Comparison of ENCODE assay signal across 8 cellular contexts in genomic region chr5:150153957-150154617, GRCh38. TPM values are rescaled to one million over a fixed set of nuclear protein-coding genes. Genes with fewer than 3 reads are reported as not detected.
DNase-seq lines count a peak whose midpoint lies in the region; ATAC-seq, FAIRE-seq and TF ChIP-seq lines count a peak whose summit lies in the region.

No MANE protein-coding gene starts in this region.

- peak overlapping the region; percentile 14 for H4K12ac ChIP-seq in trophoblast cell (ENCODE audit: low read depth, low read length)

- no peak overlapping the region for H3K4me2 ChIP-seq in OCI-LY7 (ENCODE audit: low read length)
- H3K4me2 ChIP-seq in trophoblast cell (ENCODE audit: low read length) = peak overlapping the region; percentile 66

- no peaks in the 10 kb centered on the region for H3K9me2 ChIP-seq in OCI-LY7 (ENCODE audit: insufficient read depth, low read length)

- peak overlapping the region; percentile 95 for H4K91ac ChIP-seq in trophoblast cell (ENCODE audit: low read depth, low read length)

- H3K27me3 ChIP-seq in esophagus squamous epithelium = peaks cover 0 to 60% (median 0%) of the 10 kb centered on the region in 4 donors
- no peaks in the 10 kb centered on the region for H3K27me3 ChIP-seq in trophoblast cell (ENCODE audit: insufficient read depth, low read length)

- H2BK120ac ChIP-seq in trophoblast cell (ENCODE audit: insufficient read depth, low read length, poor library complexity) = peak overlapping the region; percentile 95

- CTCF ChIA-PET in OCI-LY7 (lab: Charles Lee; ENCODE audit: unreplicated experiment) = no interaction called here

- H3K36me3 ChIP-seq in OCI-LY7 (ENCODE audit: insufficient read depth, low read length) (no peaks in the 10 kb centered on the region), esophagus squamous epithelium (no peaks in the 10 kb centered on the region), trophoblast cell (ENCODE audit: control insufficient read depth in 1 of 2, insufficient read depth in 2 of 2, low read length in 2 of 2) (peaks cover 11 to 19% of the 10 kb centered on the region in 2 experiments)

- peaks cover 6% of the 10 kb centered on the region for H3K4me1 ChIP-seq in OCI-LY7 (ENCODE audit: insufficient read depth, low read length, poor library complexity, severe bottlenecking)
- peaks cover 11 to 77% (median 13%) of the 10 kb centered on the region in 3 donors for H3K4me1 ChIP-seq in esophagus squamous epithelium
- peaks cover 21 to 37% of the 10 kb centered on the region in 2 experiments for H3K4me1 ChIP-seq in trophoblast cell (ENCODE audit: control insufficient read depth in 1 of 2, insufficient read depth in 2 of 2, low read length in 2 of 2)

- no peaks in the 10 kb centered on the region for H3K9me3 Mint-ChIP-seq in activated naive CD4-positive, alpha-beta T cell treated with anti-CD3 and anti-CD28 coated beads, Interleukin-2, amount 50 U/mL, for 72 hours

- DNase-seq in OCI-LY7 (ENCODE audit: low spot score) (peak; percentile 51), esophagus squamous epithelium (lab: John Stamatoyannopoulos, UW) (no peak), trophoblast cell (peak; percentile 31 to 54), NCI-H345 treated with DMSO at 0.1 percent for 48 hours (lab: John Stamatoyannopoulos, UW; ENCODE audit: unreplicated experiment) (no peak), HT-29 (ENCODE audit: low spot score) (no peak)
- DNase-seq in activated naive CD4-positive, alpha-beta T cell treated with anti-CD3 and anti-CD28 coated beads, Interleukin-2, amount 50 U/mL, for 72 hours (ENCODE audit: low spot score in 2 of 2) = no peak

- no peaks in the 10 kb centered on the region for H3K36me3 Mint-ChIP-seq in activated naive CD4-positive, alpha-beta T cell treated with anti-CD3 and anti-CD28 coated beads, Interleukin-2, amount 50 U/mL, for 72 hours

- H3K79me1 ChIP-seq in trophoblast cell (ENCODE audit: low read length) = peaks cover 27% of the 10 kb centered on the region

- H2AFZ ChIP-seq in OCI-LY7 (ENCODE audit: low read length) (no peak overlapping the region), trophoblast cell (ENCODE audit: insufficient read depth, low read length, poor library complexity) (peak overlapping the region; percentile 23)

- peak; percentile 92 for FAIRE-seq in G401.6 (lab: Jason Lieb, UNC)

- ATAC-seq in activated naive CD4-positive, alpha-beta T cell treated with anti-CD3 and anti-CD28 coated beads, Interleukin-2, amount 50 U/mL, for 72 hours = no peak
- ATAC-seq in HG02623 (IDR thresholded peaks at IDR 0.05; ENCODE audit: unreplicated experiment) = no peak

- no peak overlapping the region for H3K27ac Mint-ChIP-seq in activated naive CD4-positive, alpha-beta T cell treated with anti-CD3 and anti-CD28 coated beads, Interleukin-2, amount 50 U/mL, for 72 hours

- TF ChIP-seq CTCF in OCI-LY7 (conservative IDR thresholded peaks at IDR 0.05; ENCODE audit: low read length) = peak; percentile 21; the same call in 1 of the 2 replicates
- TF ChIP-seq CTCF in esophagus squamous epithelium (IDR thresholded peaks at IDR 0.05) = no peak

- peak overlapping the region; percentile 83 for H4K8ac ChIP-seq in trophoblast cell (ENCODE audit: low read depth, low read length)

- no peak overlapping the region for H3K27ac ChIP-seq in OCI-LY7 (ENCODE audit: low read depth, low read length, poor library complexity, severe bottlenecking)
- peak overlapping the region; percentile 74 to 91 (median 89) for H3K27ac ChIP-seq in esophagus squamous epithelium
- peak overlapping the region; percentile 85 for H3K27ac ChIP-seq in trophoblast cell (ENCODE audit: low read depth, low read length)

- H3K14ac ChIP-seq in trophoblast cell (ENCODE audit: low read length) = peak overlapping the region; percentile 84

- peak overlapping the region; percentile 86 for H2BK5ac ChIP-seq in trophoblast cell (ENCODE audit: low read depth, low read length, poor library complexity)

- no TSS peak for BruUV-seq in OCI-LY7 (replicated peaks; lab: Mats Ljungman, UMichigan)

- H3K9ac ChIP-seq in trophoblast cell (ENCODE audit: low read length) = peak overlapping the region; percentile 32

- H3K4ac ChIP-seq in trophoblast cell (ENCODE audit: low read depth, low read length) = peak overlapping the region; percentile 60

- peak overlapping the region; percentile 74 for H2BK12ac ChIP-seq in trophoblast cell (ENCODE audit: low read length)

- H2AK5ac ChIP-seq in trophoblast cell (ENCODE audit: low read length) = peak overlapping the region; percentile 80

- H3K18ac ChIP-seq in trophoblast cell (ENCODE audit: low read length) = peak overlapping the region; percentile 80

- H3K79me2 ChIP-seq in OCI-LY7 (ENCODE audit: insufficient read depth, low read depth, low read length) = no peaks in the 10 kb centered on the region
- H3K79me2 ChIP-seq in trophoblast cell (ENCODE audit: control insufficient read depth, insufficient read depth, low read length, poor library complexity) = peaks cover 7% of the 10 kb centered on the region

- TF ChIP-seq POLR2A in esophagus squamous epithelium (IDR thresholded peaks at IDR 0.05) = peak in 1 of 4 donors; percentile 52

- H4K20me1 ChIP-seq in OCI-LY7 (ENCODE audit: insufficient read depth, low read length) = no peaks in the 10 kb centered on the region

- H3K9me3 ChIP-seq in OCI-LY7 (ENCODE audit: low read length) (no peaks in the 10 kb centered on the region), esophagus squamous epithelium (no peaks in the 10 kb centered on the region), trophoblast cell (ENCODE audit: insufficient read depth, low read depth, low read length) (no peaks in the 10 kb centered on the region)

- 65 to 68% methylated on average over 9 of the region's 9 CpGs for WGBS in esophagus squamous epithelium, 2 donors
- WGBS in trophoblast cell (ENCODE audit: extremely low coverage, insufficient coverage, insufficient read length) = no CpG with 5 or more reads among the region's 9 CpGs

- POLR2A ChIA-PET in OCI-LY7 (lab: Charles Lee) = no interaction called here

- intact Hi-C loops in OCI-LY7 (cut with micrococcal nuclease; ENCODE audit: unreplicated experiment) (no loop called here), esophagus squamous epithelium (cut with DNase I) (no loop called here)

- no peak overlapping the region for H3K23ac ChIP-seq in trophoblast cell (ENCODE audit: low read length)

- H3K4me3 ChIP-seq in OCI-LY7 (ENCODE audit: low read depth, low read length, poor library complexity, severe bottlenecking) (no peak overlapping the region), esophagus squamous epithelium (peak overlapping the region; percentile 20 to 66 (median 49)), trophoblast cell (ENCODE audit: low read depth, low read length) (peak overlapping the region; percentile 27)

RNA-seq across cellular contexts. Expression of gene PDGFRB, which starts 1.6 kb away (rescaled TPM):
- total RNA-seq in OCI-LY7 (2014; rRNA removed; shearing (Covaris generic)) = 0.80 and 3.0 TPM in 2 replicates
- total RNA-seq in OCI-LY7 (2022) (0.23 TPM in 1 of 2 replicates, not detected in the other), esophagus squamous epithelium (10 to 100 TPM in 3 of 4 donors, 1 to 10 TPM in 1; 5.6 to 51.7 (median 31.0) TPM)
- polyA plus RNA-seq in trophoblast cell (2013) = 91.3 and 93.4 TPM in 2 replicates
- total RNA-seq in activated naive CD4-positive, alpha-beta T cell treated with anti-CD3 and anti-CD28 coated beads, Interleukin-2, amount 50 U/mL, for 72 hours = under 1 TPM; 0.64 to 0.89 TPM
- total RNA-seq in HT-29 (2014; rRNA removed; shearing (Covaris generic)) = 1.1 TPM in 1 of 2 replicates, not detected in the other

RNA-seq across cellular contexts. Expression of gene CDX1, which starts 12.5 kb away (rescaled TPM):
- total RNA-seq in OCI-LY7 (2014; rRNA removed; shearing (Covaris generic)) = not detected in 2 replicates
- total RNA-seq in OCI-LY7 (2022) (not detected in 2 replicates), esophagus squamous epithelium (not detected)
- 9.7 and 11.3 TPM in 2 replicates for polyA plus RNA-seq in trophoblast cell (2013)
- not detected for total RNA-seq in activated naive CD4-positive, alpha-beta T cell treated with anti-CD3 and anti-CD28 coated beads, Interleukin-2, amount 50 U/mL, for 72 hours
- 3.9 and 6.6 TPM in 2 replicates for total RNA-seq in HT-29 (2014; rRNA removed; shearing (Covaris generic))

RNA-seq across cellular contexts. Expression of gene SLC6A7, which starts 35.8 kb away (rescaled TPM):
- total RNA-seq in OCI-LY7 (2014; rRNA removed; shearing (Covaris generic)) = not detected in 2 replicates
- total RNA-seq in OCI-LY7 (2022) = not detected in 2 replicates
- not detected for total RNA-seq in esophagus squamous epithelium
- 0.01 and 0.03 TPM in 2 replicates for polyA plus RNA-seq in trophoblast cell (2013)
- not detected for total RNA-seq in activated naive CD4-positive, alpha-beta T cell treated with anti-CD3 and anti-CD28 coated beads, Interleukin-2, amount 50 U/mL, for 72 hours
- total RNA-seq in HT-29 (2014; rRNA removed; shearing (Covaris generic)) = 0.66 and 0.76 TPM in 2 replicates

Comparison
In these comparisons a context has a peak if more than half of its experiments do, and no peak if none do; other contexts are left out.
1. DNase-seq: peak in OCI-LY7 (single experiment) and trophoblast cell (2 of 2); none in esophagus squamous epithelium (single experiment), NCI-H345 treated with DMSO at 0.1 percent for 48 hours (single experiment), activated naive CD4-positive, alpha-beta T cell treated with anti-CD3 and anti-CD28 coated beads, Interleukin-2, amount 50 U/mL, for 72 hours (0 of 2) and HT-29 (single experiment).